Comparison of ENCODE assay signal across 1 cellular context in the genomic region with DNA sequence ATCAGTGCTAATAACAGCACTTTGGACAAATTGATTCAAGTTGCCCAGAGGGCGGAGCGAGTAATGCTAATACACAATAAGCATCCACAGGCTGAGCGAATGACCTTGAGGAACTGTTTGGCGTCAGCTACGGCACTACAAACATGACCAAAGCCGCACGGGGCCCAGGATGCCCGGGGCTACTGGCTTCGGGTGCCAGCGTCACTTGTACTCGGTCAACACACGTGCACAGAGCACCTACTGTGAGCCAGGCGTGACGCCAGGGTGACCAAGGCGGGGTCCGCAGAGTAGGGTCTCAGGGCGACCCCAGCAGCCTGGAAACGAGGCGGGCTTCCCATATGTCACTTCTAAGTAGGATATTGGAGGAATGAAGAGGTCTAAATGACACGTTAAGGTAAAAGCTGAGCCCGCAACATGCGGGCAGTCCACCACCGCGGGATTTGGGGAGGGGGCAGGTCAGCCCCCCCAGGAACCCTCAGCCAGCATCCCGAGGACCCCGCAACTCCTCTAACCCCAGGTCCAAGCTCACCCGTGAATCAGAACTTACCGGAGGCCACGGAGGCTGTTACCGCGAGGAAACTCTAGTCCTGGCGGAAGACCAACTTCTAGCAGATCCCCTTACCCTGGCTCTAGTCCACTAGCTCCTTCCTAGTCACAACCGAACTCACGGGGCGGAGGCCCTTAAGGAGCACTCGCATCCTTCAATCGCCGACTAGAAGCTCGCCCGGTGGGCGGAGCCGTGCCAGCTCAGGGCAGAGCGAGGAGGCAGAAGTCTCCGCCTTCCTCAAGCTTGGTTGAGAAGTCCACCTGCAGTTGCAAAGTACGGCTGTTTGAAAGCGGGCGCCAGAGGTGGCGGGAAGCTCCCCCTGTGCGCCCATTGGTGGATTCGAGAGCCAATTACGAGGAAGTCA.
A peak's percentile ranks its signal among the peaks of the same experiment; 100 is the strongest.
TF ChIP-seq lines count a peak whose summit lies in the region.

A gene with protein sequence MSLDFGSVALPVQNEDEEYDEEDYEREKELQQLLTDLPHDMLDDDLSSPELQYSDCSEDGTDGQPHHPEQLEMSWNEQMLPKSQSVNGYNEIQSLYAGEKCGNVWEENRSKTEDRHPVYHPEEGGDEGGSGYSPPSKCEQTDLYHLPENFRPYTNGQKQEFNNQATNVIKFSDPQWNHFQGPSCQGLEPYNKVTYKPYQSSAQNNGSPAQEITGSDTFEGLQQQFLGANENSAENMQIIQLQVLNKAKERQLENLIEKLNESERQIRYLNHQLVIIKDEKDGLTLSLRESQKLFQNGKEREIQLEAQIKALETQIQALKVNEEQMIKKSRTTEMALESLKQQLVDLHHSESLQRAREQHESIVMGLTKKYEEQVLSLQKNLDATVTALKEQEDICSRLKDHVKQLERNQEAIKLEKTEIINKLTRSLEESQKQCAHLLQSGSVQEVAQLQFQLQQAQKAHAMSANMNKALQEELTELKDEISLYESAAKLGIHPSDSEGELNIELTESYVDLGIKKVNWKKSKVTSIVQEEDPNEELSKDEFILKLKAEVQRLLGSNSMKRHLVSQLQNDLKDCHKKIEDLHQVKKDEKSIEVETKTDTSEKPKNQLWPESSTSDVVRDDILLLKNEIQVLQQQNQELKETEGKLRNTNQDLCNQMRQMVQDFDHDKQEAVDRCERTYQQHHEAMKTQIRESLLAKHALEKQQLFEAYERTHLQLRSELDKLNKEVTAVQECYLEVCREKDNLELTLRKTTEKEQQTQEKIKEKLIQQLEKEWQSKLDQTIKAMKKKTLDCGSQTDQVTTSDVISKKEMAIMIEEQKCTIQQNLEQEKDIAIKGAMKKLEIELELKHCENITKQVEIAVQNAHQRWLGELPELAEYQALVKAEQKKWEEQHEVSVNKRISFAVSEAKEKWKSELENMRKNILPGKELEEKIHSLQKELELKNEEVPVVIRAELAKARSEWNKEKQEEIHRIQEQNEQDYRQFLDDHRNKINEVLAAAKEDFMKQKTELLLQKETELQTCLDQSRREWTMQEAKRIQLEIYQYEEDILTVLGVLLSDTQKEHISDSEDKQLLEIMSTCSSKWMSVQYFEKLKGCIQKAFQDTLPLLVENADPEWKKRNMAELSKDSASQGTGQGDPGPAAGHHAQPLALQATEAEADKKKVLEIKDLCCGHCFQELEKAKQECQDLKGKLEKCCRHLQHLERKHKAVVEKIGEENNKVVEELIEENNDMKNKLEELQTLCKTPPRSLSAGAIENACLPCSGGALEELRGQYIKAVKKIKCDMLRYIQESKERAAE (N-terminal part only) (minus strand): TSS at position 656 of the 911 bp plus-strand sequence. CDS start 5,420 bp downstream, outside the sequence.

TF ChIP-seq in GM12878, 131 proteins besides CTCF, POLR2A, EP300 and RAD21 (continued from another document and continues in another):
- TF ChIP-seq, protein P1, sequence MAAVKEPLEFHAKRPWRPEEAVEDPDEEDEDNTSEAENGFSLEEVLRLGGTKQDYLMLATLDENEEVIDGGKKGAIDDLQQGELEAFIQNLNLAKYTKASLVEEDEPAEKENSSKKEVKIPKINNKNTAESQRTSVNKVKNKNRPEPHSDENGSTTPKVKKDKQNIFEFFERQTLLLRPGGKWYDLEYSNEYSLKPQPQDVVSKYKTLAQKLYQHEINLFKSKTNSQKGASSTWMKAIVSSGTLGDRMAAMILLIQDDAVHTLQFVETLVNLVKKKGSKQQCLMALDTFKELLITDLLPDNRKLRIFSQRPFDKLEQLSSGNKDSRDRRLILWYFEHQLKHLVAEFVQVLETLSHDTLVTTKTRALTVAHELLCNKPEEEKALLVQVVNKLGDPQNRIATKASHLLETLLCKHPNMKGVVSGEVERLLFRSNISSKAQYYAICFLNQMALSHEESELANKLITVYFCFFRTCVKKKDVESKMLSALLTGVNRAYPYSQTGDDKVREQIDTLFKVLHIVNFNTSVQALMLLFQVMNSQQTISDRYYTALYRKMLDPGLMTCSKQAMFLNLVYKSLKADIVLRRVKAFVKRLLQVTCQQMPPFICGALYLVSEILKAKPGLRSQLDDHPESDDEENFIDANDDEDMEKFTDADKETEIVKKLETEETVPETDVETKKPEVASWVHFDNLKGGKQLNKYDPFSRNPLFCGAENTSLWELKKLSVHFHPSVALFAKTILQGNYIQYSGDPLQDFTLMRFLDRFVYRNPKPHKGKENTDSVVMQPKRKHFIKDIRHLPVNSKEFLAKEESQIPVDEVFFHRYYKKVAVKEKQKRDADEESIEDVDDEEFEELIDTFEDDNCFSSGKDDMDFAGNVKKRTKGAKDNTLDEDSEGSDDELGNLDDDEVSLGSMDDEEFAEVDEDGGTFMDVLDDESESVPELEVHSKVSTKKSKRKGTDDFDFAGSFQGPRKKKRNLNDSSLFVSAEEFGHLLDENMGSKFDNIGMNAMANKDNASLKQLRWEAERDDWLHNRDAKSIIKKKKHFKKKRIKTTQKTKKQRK (IDR thresholded peaks at IDR 0.05; ENCODE audit: low read depth, low read length): peak; percentile 64; the same call in 1 of the 2 replicates
- TF ChIP-seq SMARCA5 (IDR thresholded peaks at IDR 0.05): 0 out of 2 replicates have a peak, but pooled peaks have one; percentile 20
- TF ChIP-seq BCL11A (IDR thresholded peaks at IDR 0.05; ENCODE audit: low read depth, low read length): 0 out of 2 replicates have a peak, but pooled peaks have one; percentile 18
- TF ChIP-seq TBL1XR1 (IDR thresholded peaks at IDR 0.05; ENCODE audit: low read depth, low read length): no peak
- TF ChIP-seq, protein P2, sequence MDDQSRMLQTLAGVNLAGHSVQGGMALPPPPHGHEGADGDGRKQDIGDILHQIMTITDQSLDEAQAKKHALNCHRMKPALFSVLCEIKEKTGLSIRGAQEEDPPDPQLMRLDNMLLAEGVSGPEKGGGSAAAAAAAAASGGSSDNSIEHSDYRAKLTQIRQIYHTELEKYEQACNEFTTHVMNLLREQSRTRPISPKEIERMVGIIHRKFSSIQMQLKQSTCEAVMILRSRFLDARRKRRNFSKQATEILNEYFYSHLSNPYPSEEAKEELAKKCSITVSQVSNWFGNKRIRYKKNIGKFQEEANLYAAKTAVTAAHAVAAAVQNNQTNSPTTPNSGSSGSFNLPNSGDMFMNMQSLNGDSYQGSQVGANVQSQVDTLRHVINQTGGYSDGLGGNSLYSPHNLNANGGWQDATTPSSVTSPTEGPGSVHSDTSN (IDR thresholded peaks at IDR 0.05; ENCODE audit: insufficient replicate concordance, low read depth, low read length): peak; percentile 92
- peak; percentile 41; the same call in 1 of the 2 replicates for TF ChIP-seq ATF7 (IDR thresholded peaks at IDR 0.05; ENCODE audit: low read depth)
- peak; percentile 62 to 89; a peak in 3 of 4 replicates for TF ChIP-seq BHLHE40 (IDR thresholded peaks at IDR 0.05; ENCODE audit: borderline replicate concordance in 1 of 2, low read depth in 2 of 2, low read length in 1 of 2)
- TF ChIP-seq FOXM1 (IDR thresholded peaks at IDR 0.05; ENCODE audit: low read depth, low read length): peak; percentile 74; the same call in 1 of the 2 replicates
- TF ChIP-seq GABPA (IDR thresholded peaks at IDR 0.05; ENCODE audit: low read depth): peak; percentile 58
- no peak for TF ChIP-seq SUPT20H (IDR thresholded peaks at IDR 0.05; ENCODE audit: borderline replicate concordance, control insufficient read depth, low read depth, low read length)
- peak; percentile 40 for TF ChIP-seq HCFC1 (IDR thresholded peaks at IDR 0.05; ENCODE audit: low read length)
- no peak for TF ChIP-seq EED (IDR thresholded peaks at IDR 0.05; ENCODE audit: low read depth)
- TF ChIP-seq NBN (IDR thresholded peaks at IDR 0.05): peak; percentile 72; the same call in 1 of the 2 replicates
- no peak for TF ChIP-seq ZNF24 (IDR thresholded peaks at IDR 0.05)
- TF ChIP-seq ZBED1 (IDR thresholded peaks at IDR 0.05; ENCODE audit: borderline replicate concordance): no peak
- TF ChIP-seq, protein P3, sequence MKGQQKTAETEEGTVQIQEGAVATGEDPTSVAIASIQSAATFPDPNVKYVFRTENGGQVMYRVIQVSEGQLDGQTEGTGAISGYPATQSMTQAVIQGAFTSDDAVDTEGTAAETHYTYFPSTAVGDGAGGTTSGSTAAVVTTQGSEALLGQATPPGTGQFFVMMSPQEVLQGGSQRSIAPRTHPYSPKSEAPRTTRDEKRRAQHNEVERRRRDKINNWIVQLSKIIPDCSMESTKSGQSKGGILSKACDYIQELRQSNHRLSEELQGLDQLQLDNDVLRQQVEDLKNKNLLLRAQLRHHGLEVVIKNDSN (IDR thresholded peaks at IDR 0.05; ENCODE audit: borderline replicate concordance, extremely low read length, insufficient read depth, low read depth, low read length): no peak
- TF ChIP-seq, protein P4, sequence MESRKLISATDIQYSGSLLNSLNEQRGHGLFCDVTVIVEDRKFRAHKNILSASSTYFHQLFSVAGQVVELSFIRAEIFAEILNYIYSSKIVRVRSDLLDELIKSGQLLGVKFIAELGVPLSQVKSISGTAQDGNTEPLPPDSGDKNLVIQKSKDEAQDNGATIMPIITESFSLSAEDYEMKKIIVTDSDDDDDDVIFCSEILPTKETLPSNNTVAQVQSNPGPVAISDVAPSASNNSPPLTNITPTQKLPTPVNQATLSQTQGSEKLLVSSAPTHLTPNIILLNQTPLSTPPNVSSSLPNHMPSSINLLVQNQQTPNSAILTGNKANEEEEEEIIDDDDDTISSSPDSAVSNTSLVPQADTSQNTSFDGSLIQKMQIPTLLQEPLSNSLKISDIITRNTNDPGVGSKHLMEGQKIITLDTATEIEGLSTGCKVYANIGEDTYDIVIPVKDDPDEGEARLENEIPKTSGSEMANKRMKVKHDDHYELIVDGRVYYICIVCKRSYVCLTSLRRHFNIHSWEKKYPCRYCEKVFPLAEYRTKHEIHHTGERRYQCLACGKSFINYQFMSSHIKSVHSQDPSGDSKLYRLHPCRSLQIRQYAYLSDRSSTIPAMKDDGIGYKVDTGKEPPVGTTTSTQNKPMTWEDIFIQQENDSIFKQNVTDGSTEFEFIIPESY (IDR thresholded peaks at IDR 0.05): no peak
- TF ChIP-seq, protein P5, sequence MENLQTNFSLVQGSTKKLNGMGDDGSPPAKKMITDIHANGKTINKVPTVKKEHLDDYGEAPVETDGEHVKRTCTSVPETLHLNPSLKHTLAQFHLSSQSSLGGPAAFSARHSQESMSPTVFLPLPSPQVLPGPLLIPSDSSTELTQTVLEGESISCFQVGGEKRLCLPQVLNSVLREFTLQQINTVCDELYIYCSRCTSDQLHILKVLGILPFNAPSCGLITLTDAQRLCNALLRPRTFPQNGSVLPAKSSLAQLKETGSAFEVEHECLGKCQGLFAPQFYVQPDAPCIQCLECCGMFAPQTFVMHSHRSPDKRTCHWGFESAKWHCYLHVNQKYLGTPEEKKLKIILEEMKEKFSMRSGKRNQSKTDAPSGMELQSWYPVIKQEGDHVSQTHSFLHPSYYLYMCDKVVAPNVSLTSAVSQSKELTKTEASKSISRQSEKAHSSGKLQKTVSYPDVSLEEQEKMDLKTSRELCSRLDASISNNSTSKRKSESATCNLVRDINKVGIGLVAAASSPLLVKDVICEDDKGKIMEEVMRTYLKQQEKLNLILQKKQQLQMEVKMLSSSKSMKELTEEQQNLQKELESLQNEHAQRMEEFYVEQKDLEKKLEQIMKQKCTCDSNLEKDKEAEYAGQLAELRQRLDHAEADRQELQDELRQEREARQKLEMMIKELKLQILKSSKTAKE (IDR thresholded peaks at IDR 0.05; ENCODE audit: low read depth, poor library complexity, severe bottlenecking): no peak
- peak; percentile 95 for TF ChIP-seq CHD2 (IDR thresholded peaks at IDR 0.05; ENCODE audit: borderline replicate concordance, low read depth, low read length)
- no peak for TF ChIP-seq LARP7 (IDR thresholded peaks at IDR 0.05)
- no peak for TF ChIP-seq NR2C1 (IDR thresholded peaks at IDR 0.05)
- no peak for TF ChIP-seq EZH2 (IDR thresholded peaks at IDR 0.05; ENCODE audit: borderline replicate concordance, control insufficient read depth, low read depth, low read length)
- TF ChIP-seq, protein P6, sequence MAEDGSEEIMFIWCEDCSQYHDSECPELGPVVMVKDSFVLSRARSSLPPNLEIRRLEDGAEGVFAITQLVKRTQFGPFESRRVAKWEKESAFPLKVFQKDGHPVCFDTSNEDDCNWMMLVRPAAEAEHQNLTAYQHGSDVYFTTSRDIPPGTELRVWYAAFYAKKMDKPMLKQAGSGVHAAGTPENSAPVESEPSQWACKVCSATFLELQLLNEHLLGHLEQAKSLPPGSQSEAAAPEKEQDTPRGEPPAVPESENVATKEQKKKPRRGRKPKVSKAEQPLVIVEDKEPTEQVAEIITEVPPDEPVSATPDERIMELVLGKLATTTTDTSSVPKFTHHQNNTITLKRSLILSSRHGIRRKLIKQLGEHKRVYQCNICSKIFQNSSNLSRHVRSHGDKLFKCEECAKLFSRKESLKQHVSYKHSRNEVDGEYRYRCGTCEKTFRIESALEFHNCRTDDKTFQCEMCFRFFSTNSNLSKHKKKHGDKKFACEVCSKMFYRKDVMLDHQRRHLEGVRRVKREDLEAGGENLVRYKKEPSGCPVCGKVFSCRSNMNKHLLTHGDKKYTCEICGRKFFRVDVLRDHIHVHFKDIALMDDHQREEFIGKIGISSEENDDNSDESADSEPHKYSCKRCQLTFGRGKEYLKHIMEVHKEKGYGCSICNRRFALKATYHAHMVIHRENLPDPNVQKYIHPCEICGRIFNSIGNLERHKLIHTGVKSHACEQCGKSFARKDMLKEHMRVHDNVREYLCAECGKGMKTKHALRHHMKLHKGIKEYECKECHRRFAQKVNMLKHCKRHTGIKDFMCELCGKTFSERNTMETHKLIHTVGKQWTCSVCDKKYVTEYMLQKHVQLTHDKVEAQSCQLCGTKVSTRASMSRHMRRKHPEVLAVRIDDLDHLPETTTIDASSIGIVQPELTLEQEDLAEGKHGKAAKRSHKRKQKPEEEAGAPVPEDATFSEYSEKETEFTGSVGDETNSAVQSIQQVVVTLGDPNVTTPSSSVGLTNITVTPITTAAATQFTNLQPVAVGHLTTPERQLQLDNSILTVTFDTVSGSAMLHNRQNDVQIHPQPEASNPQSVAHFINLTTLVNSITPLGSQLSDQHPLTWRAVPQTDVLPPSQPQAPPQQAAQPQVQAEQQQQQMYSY (CRISPR knock-in tag; IDR thresholded peaks at IDR 0.05): no peak
- TF ChIP-seq ASH2L (IDR thresholded peaks at IDR 0.05; ENCODE audit: borderline replicate concordance, low read depth): no peak
- TF ChIP-seq IKZF1 (conservative IDR thresholded peaks at IDR 0.05): peak; percentile 41
- no peak; the same call in 2 of the 3 replicates for TF ChIP-seq POU2F2 (IDR thresholded peaks at IDR 0.05; ENCODE audit: borderline replicate concordance, low read depth, low read length)
- TF ChIP-seq ZNF217 (IDR thresholded peaks at IDR 0.05): no peak
- no peak for TF ChIP-seq HDAC2 (IDR thresholded peaks at IDR 0.05)
- no peak for TF ChIP-seq RAD51 (IDR thresholded peaks at IDR 0.05)
- no peak for TF ChIP-seq SMAD1 (IDR thresholded peaks at IDR 0.05; ENCODE audit: low read depth, partially characterized antibody)
- TF ChIP-seq RFX5 (IDR thresholded peaks at IDR 0.05; ENCODE audit: low read depth, low read length): peak; percentile 72; the same call in 1 of the 2 replicates
- no peak for TF ChIP-seq SMAD5 (IDR thresholded peaks at IDR 0.05; ENCODE audit: low read depth)
- TF ChIP-seq NR2F1 (conservative IDR thresholded peaks at IDR 0.05): no peak
- no peak for TF ChIP-seq MYB (IDR thresholded peaks at IDR 0.05; ENCODE audit: borderline replicate concordance, low read depth, low read length)
- no peak for TF ChIP-seq NR2C2 (IDR thresholded peaks at IDR 0.05; ENCODE audit: borderline replicate concordance, control insufficient read depth, insufficient read length, low read depth)
- no peak for TF ChIP-seq RELA (IDR thresholded peaks at IDR 0.05; ENCODE audit: borderline replicate concordance, partially characterized antibody)
- TF ChIP-seq, protein P7, sequence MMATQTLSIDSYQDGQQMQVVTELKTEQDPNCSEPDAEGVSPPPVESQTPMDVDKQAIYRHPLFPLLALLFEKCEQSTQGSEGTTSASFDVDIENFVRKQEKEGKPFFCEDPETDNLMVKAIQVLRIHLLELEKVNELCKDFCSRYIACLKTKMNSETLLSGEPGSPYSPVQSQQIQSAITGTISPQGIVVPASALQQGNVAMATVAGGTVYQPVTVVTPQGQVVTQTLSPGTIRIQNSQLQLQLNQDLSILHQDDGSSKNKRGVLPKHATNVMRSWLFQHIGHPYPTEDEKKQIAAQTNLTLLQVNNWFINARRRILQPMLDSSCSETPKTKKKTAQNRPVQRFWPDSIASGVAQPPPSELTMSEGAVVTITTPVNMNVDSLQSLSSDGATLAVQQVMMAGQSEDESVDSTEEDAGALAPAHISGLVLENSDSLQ (IDR thresholded peaks at IDR 0.05): peak; percentile 99
